Comparison of ENCODE assay signal across 8 cellular contexts in genomic region chr14:73723799-73724621, GRCh38. TPM values are rescaled to one million over a fixed set of nuclear protein-coding genes. Genes with fewer than 3 reads are reported as not detected.
DNase-seq lines count a peak whose midpoint lies in the region; ATAC-seq lines count a peak whose summit lies in the region.

No MANE protein-coding gene starts in this region.

- peaks cover 60% of the 10 kb centered on the region for H3K4me1 ChIP-seq in ACC112 (ENCODE audit: control insufficient read depth, insufficient read depth, low read length, unreplicated experiment)
- peaks cover 7 to 14% of the 10 kb centered on the region in 2 donors for H3K4me1 ChIP-seq in esophagus (ENCODE audit: control insufficient read depth in 2 of 2, insufficient read depth in 2 of 2, low read length in 1 of 2)
- H3K4me1 ChIP-seq in neuronal stem cell (ENCODE audit: control insufficient read depth in 2 of 2, insufficient read depth in 1 of 2, low read depth in 1 of 2, low read length in 2 of 2): peaks cover 11 to 17% of the 10 kb centered on the region in 2 donors

- no peak overlapping the region for H3K14ac ChIP-seq in neuronal stem cell (ENCODE audit: low read length)

- H3K4me2 ChIP-seq in neuronal stem cell (ENCODE audit: insufficient read depth, low read length, poor library complexity, severe bottlenecking): no peak overlapping the region

- H3K4ac ChIP-seq in neuronal stem cell (ENCODE audit: low read length): no peak overlapping the region

- no peaks in the 10 kb centered on the region for H3K79me1 ChIP-seq in neuronal stem cell (ENCODE audit: low read depth, low read length)

- H3K27me3 ChIP-seq in ACC112 (ENCODE audit: insufficient read depth, low read length): no peaks in the 10 kb centered on the region
- H3K27me3 ChIP-seq in esophagus (ENCODE audit: control insufficient read depth in 1 of 2, insufficient read depth in 2 of 2, low read length in 2 of 2): no peaks in the 10 kb centered on the region
- no peaks in the 10 kb centered on the region for H3K27me3 ChIP-seq in neuronal stem cell (ENCODE audit: control insufficient read depth in 3 of 3, insufficient read depth in 3 of 3, low read depth in 1 of 3, low read length in 3 of 3)

- H3K79me2 ChIP-seq in ACC112 (ENCODE audit: control insufficient read depth, insufficient read depth, low read length, unreplicated experiment): no peaks in the 10 kb centered on the region

- no peak overlapping the region for H4K8ac ChIP-seq in neuronal stem cell (ENCODE audit: low read depth, low read length)

- H3K9ac ChIP-seq in neuronal stem cell (ENCODE audit: low read depth, low read length, poor library complexity): no peak overlapping the region

- no peak overlapping the region for H2BK15ac ChIP-seq in neuronal stem cell (ENCODE audit: low read length)

- H2AFZ ChIP-seq in ACC112 (ENCODE audit: low read length, unreplicated experiment): no peak overlapping the region
- peak overlapping the region; percentile 75 for H2AFZ ChIP-seq in neuronal stem cell (ENCODE audit: low read length)

- no peak overlapping the region for H2BK120ac ChIP-seq in neuronal stem cell (ENCODE audit: low read depth, low read length)

- H2BK12ac ChIP-seq in neuronal stem cell (ENCODE audit: low read length): no peak overlapping the region

- H3K23ac ChIP-seq in neuronal stem cell (ENCODE audit: low read depth, low read length, poor library complexity): no peak overlapping the region

- H2AK5ac ChIP-seq in neuronal stem cell (ENCODE audit: low read depth, low read length): no peak overlapping the region

- H4K91ac ChIP-seq in neuronal stem cell (ENCODE audit: low read depth, low read length, poor library complexity): no peak overlapping the region

- WGBS in esophagus, 2 donors: 37 to 55% methylated on average over 12 of the region's 12 CpGs
- no CpG with 5 or more reads among the region's 12 CpGs for WGBS in neuronal stem cell (ENCODE audit: extremely low coverage in 2 of 2, insufficient read length in 2 of 2, insufficient replicate concordance in 1 of 2), 2 donors

- H3K4me3 ChIP-seq in ACC112 (ENCODE audit: low read depth, low read length) (peak overlapping the region; percentile 66), esophagus (ENCODE audit: low read depth in 1 of 2, low read length in 2 of 2) (no peak overlapping the region), neuronal stem cell (ENCODE audit: low read length in 2 of 2) (no peak overlapping the region)

- H2BK5ac ChIP-seq in neuronal stem cell (ENCODE audit: low read length): no peak overlapping the region

- H3K9me3 ChIP-seq in esophagus (ENCODE audit: control insufficient read depth in 2 of 2, insufficient read depth in 1 of 2, low read depth in 1 of 2, low read length in 1 of 2) (no peaks in the 10 kb centered on the region), neuronal stem cell (replicated peaks in 1 of 2; ENCODE audit: control insufficient read depth in 2 of 2, insufficient read depth in 1 of 2, low read depth in 1 of 2, low read length in 2 of 2) (no peaks in the 10 kb centered on the region)

- peak overlapping the region; percentile 99 for H3K27ac ChIP-seq in ACC112 (ENCODE audit: low read depth, low read length)
- H3K27ac ChIP-seq in esophagus (ENCODE audit: low read depth in 2 of 2, low read length in 1 of 2): peak overlapping the region; percentile 60 to 82
- no peak overlapping the region for H3K27ac ChIP-seq in neuronal stem cell (replicated peaks; ENCODE audit: low read length)

- DNase-seq in H4 (ENCODE audit: low spot score) (peak; percentile 92), SKM-1 (lab: John Stamatoyannopoulos, UW; ENCODE audit: unreplicated experiment) (peak; percentile 3), neuronal stem cell (ENCODE audit: low spot score) (no peak), NCI-H1930 (lab: John Stamatoyannopoulos, UW) (no peak)

- ATAC-seq in GM18909 (IDR thresholded peaks at IDR 0.05; ENCODE audit: poor library complexity, unreplicated experiment): no peak
- ATAC-seq in activated CD4-positive, CD25-positive, alpha-beta regulatory T cell treated with anti-CD3 and anti-CD28 coated beads, Interleukin-2, amount 50 U/mL, for 24 hours: no peak

- no peak overlapping the region for H3K18ac ChIP-seq in neuronal stem cell (ENCODE audit: low read length)

- H3K36me3 ChIP-seq in ACC112 (ENCODE audit: insufficient read depth, low read length) (peaks cover 20% of the 10 kb centered on the region), esophagus (ENCODE audit: control insufficient read depth in 2 of 2, insufficient read depth in 2 of 2, low read length in 1 of 2) (peaks cover 23 to 54% of the 10 kb centered on the region in 2 donors), neuronal stem cell (replicated peaks in 1 of 2; ENCODE audit: control insufficient read depth in 2 of 2, insufficient read depth in 2 of 2, low read length in 2 of 2) (peaks cover 14 to 84% of the 10 kb centered on the region in 2 donors)

RNA-seq across cellular contexts. Expression of gene PNMA1, which starts 9.8 kb away (rescaled TPM):
- 12.9 and 14.0 TPM in 2 replicates for total RNA-seq in H4 (2014; rRNA removed; shearing (Covaris generic))
- polyA plus RNA-seq in esophagus: 10 to 100 TPM; 12.7 to 13.2 TPM
- polyA plus RNA-seq in neuronal stem cell (2013, experiment 1 of 2): 48.0 TPM
- polyA plus RNA-seq in neuronal stem cell (2013, experiment 2 of 2): 49.4 TPM

Comparison
In these comparisons a context has a peak if more than half of its experiments do, and no peak if none do; other contexts are left out.
1. DNase-seq: peak in H4 (single experiment) and SKM-1 (single experiment); none in neuronal stem cell (single experiment) and NCI-H1930 (0 of 2).